In genomic region chr16:85614338-85615013, GRCh38 we compare ENCODE assay signal across 8 cellular contexts. TPM values are rescaled to one million over a fixed set of nuclear protein-coding genes. Genes with fewer than 3 reads are reported as not detected.
DNase-seq lines count a peak whose midpoint lies in the region; ATAC-seq, FAIRE-seq and TF ChIP-seq lines count a peak whose summit lies in the region.

No MANE protein-coding gene starts in this region.

- H3K36me3 ChIP-seq in K562 (ENCODE audit: control insufficient read depth, insufficient read depth, low read length) (peaks cover 50% of the 10 kb centered on the region), muscle layer of colon (ENCODE audit: insufficient read depth, low read length) (no peaks in the 10 kb centered on the region)

- peaks cover 93% of the 10 kb centered on the region for H3K79me2 ChIP-seq in K562 (ENCODE audit: control insufficient read depth, insufficient read depth, low read length)

- no peak for ATAC-seq in K562

- CTCF ChIA-PET in K562 (lab: Yijun Ruan, JAX; ENCODE audit: low intra/inter-chr PET ratio) = interaction anchor here (1.0 kb wide), 1 partner anchor 194 kb away, joined by 3 read pairs; no protein-coding TSS in a partner anchor

- peak overlapping the region; percentile 91 to 98 for H3K9ac ChIP-seq in K562 (ENCODE audit: insufficient read depth in 1 of 2, low read depth in 2 of 2, low read length in 2 of 2)
- no peak overlapping the region for H3K9ac ChIP-seq in muscle layer of colon (ENCODE audit: low read length)

- H3K9me1 ChIP-seq in K562 (ENCODE audit: control insufficient read depth, insufficient read depth, low read length) = peaks cover 22% of the 10 kb centered on the region

- TF ChIP-seq POLR2A in K562 (conservative IDR thresholded peaks at IDR 0.05) = no peak

- H3K27ac ChIP-seq in K562 (ENCODE audit: extremely low read depth, low read depth, low read length) = peak overlapping the region; percentile 99
- peak overlapping the region; percentile 35 for H3K27ac ChIP-seq in muscle layer of colon (ENCODE audit: low read depth, low read length)

- H3K9me3 ChIP-seq in K562 (replicated peaks; ENCODE audit: control insufficient read depth, insufficient read depth, low read depth, low read length) (no peaks in the 10 kb centered on the region), muscle layer of colon (ENCODE audit: low read length) (no peaks in the 10 kb centered on the region)

- POLR2A ChIA-PET in K562 (lab: Yijun Ruan, JAX) = interaction anchor here (0.7 to 2.3 kb wide), 3 partner anchors 13 to 61 kb away, joined by 3 to 8 read pairs (median 4); no protein-coding TSS in a partner anchor

- FAIRE-seq in K562 (lab: Jason Lieb, UNC) = no peak

- peak overlapping the region; percentile 85 for H3K4me2 ChIP-seq in K562 (ENCODE audit: insufficient read depth, low read length)

- H3K4me3 ChIP-seq in AG10803 (ENCODE audit: low read length) (peak overlapping the region; percentile 65), K562 (peak overlapping the region; percentile 85), muscle layer of colon (ENCODE audit: low read depth in 1 of 2, low read length in 2 of 2) (no peak overlapping the region)

- WGBS in K562 (ENCODE audit: insufficient coverage, low coverage, missing lambda C conversion rate) = under 1% methylated on average over 31 of the region's 41 CpGs

- TF ChIP-seq EP300 in K562 (IDR thresholded peaks at IDR 0.05; ENCODE audit: low read length) = no peak

- no peaks in the 10 kb centered on the region for H3K27me3 ChIP-seq in K562 (ENCODE audit: control insufficient read depth in 2 of 2, insufficient read depth in 2 of 2, low read length in 2 of 2)
- H3K27me3 ChIP-seq in muscle layer of colon (ENCODE audit: control insufficient read depth in 1 of 2, insufficient read depth in 2 of 2, low read length in 2 of 2) = no peaks in the 10 kb centered on the region

- TF ChIP-seq RAD21 in K562 (CRISPR knock-in tag; conservative IDR thresholded peaks at IDR 0.05 in 1 of 2, IDR thresholded peaks at IDR 0.05 in 1 of 2) = no peak

- TF ChIP-seq CTCF in AG10803 (conservative IDR thresholded peaks at IDR 0.05; ENCODE audit: low read length) (no peak), K562 (IDR thresholded peaks at IDR 0.05 in 2 of 3, conservative IDR thresholded peaks at IDR 0.05 in 1 of 3; ENCODE audit: insufficient read depth in 2 of 3, low read depth in 1 of 3, low read length in 3 of 3) (no peak)

- no TSS peak for BruUV-seq in K562 (replicated peaks; lab: Mats Ljungman, UMichigan)

- intact Hi-C loops in K562 (cut with micrococcal nuclease) = loop anchor here (5.0 to 10.0 kb wide), 2 partner anchors 152 to 310 kb away; no protein-coding TSS in a partner anchor

- H4K20me1 ChIP-seq in K562 (replicated peaks; ENCODE audit: control insufficient read depth, insufficient read depth, low read length) = peaks cover 63% of the 10 kb centered on the region

- H3K4me1 ChIP-seq in K562 (replicated peaks in 1 of 2; ENCODE audit: control insufficient read depth in 2 of 2, insufficient read depth in 2 of 2, low read length in 2 of 2) (peaks cover 54 to 89% of the 10 kb centered on the region in 2 experiments), muscle layer of colon (ENCODE audit: insufficient read depth, low read length) (peaks cover 45% of the 10 kb centered on the region)

- in situ Hi-C loops in K562 (cut with MboI) = no loop called here

- no peak for DNase-seq in AG10803 (ENCODE audit: low read depth)
- DNase-seq in HT-29 (ENCODE audit: low spot score) = peak; percentile 24
- peak in 2 of 4 experiments; percentile 71 to 79 for DNase-seq in K562 (ENCODE audit: extremely low read depth in 1 of 4, low spot score in 3 of 4)
- DNase-seq in NCI-H1092 treated with DMSO at 0.1 percent for 48 hours (lab: John Stamatoyannopoulos, UW) = no peak
- no peak for DNase-seq in midbrain (lab: John Stamatoyannopoulos, UW)
- DNase-seq in NCI-H82 (lab: John Stamatoyannopoulos, UW) = no peak
- DNase-seq in mucosa of gallbladder (ENCODE audit: low spot score) = no peak

- no peak overlapping the region for H2AFZ ChIP-seq in K562 (ENCODE audit: low read depth, low read length)

TF ChIP-seq in K562, 482 proteins besides CTCF, POLR2A, EP300 and RAD21 (continues in another document):
- TF ChIP-seq ZBED1 (IDR thresholded peaks at IDR 0.05) (no peak), MNT (conservative IDR thresholded peaks at IDR 0.05) (peak in 1 of 2 experiments; percentile 55; a peak in 3 of 4 replicates), ZMIZ1 (IDR thresholded peaks at IDR 0.05; ENCODE audit: low read depth in 2 of 2, low read length in 2 of 2) (no peak), HINFP (tag; conservative IDR thresholded peaks at IDR 0.05; ENCODE audit: low read depth) (no peak), RBM39 (optimal IDR thresholded peaks at IDR 0.05; ENCODE audit: low read depth, low read length) (peak; percentile 69)

RNA-seq across cellular contexts. Expression of gene GSE1, which starts 1.4 kb away (rescaled TPM):
- 81.1 and 84.7 TPM in 2 replicates for total RNA-seq in HT-29 (2014; rRNA removed; shearing (Covaris generic))
- total RNA-seq in K562 (2011; cell fraction: chromatin; rRNA removed; ENCODE audit: low replicate concordance) = 692 and 1,066 TPM in 2 replicates
- total RNA-seq in K562 (2011; cell fraction: nucleolus; rRNA removed) = 409 and 435 TPM in 2 replicates
- 438 and 467 TPM in 2 replicates for total RNA-seq in K562 (2011; cell fraction: nucleoplasm; rRNA removed)
- 89.1 and 104 TPM in 2 replicates for total RNA-seq in K562 (2014; rRNA removed)
- total RNA-seq in K562 (2014; rRNA removed; fragmentation: Illumina TruSeq; extraction: Trizol) = 40.9 and 41.8 TPM in 2 replicates
- total RNA-seq in K562 (2015; rRNA removed; fragmentation: Illumina TruSeq; extraction: Trizol) = 57.9 and 60.6 TPM in 2 replicates
- total RNA-seq in K562 (2021) = 208 and 244 TPM in 2 replicates
- 54.2 and 64.0 TPM in 2 replicates for polyA plus RNA-seq in K562 (2011; rRNA removed)
- 54.1 and 55.3 TPM in 2 replicates for polyA plus RNA-seq in K562 (2011; cell fraction: cytosol; rRNA removed)
- polyA plus RNA-seq in K562 (2011; cell fraction: nucleus; rRNA removed) = 210 and 277 TPM in 2 replicates
- polyA plus RNA-seq in K562 (2012) = 113 and 125 TPM in 2 replicates
- polyA plus RNA-seq in K562 (2014; fragmentation: Illumina TruSeq; extraction: Trizol) = 116 and 138 TPM in 2 replicates
- polyA plus RNA-seq in K562 (2014; fragmentation: Nextera tagmentation; extraction: Ambion mirVana) = 10 to 100 TPM; 12.2 to 15.8 TPM
- polyA plus RNA-seq in K562 (2014; rRNA removed) = 101 and 116 TPM in 2 replicates
- polyA minus RNA-seq in K562 (2011; rRNA and poly(A)+ RNA removed) = 61.1 and 68.8 TPM in 2 replicates
- 106 and 121 TPM in 2 replicates for polyA minus RNA-seq in K562 (2011; cell fraction: cytosol; rRNA and poly(A)+ RNA removed)
- 117 and 133 TPM in 2 replicates for polyA minus RNA-seq in K562 (2011; cell fraction: nucleus; rRNA and poly(A)+ RNA removed)
- 82.9 TPM for total RNA-seq in mucosa of gallbladder

Comparison
In these comparisons a context has a peak if more than half of its experiments do, and no peak if none do; other contexts are left out.
1. H3K4me3 ChIP-seq: peak in AG10803 (single experiment) and K562 (single experiment); none in muscle layer of colon (0 of 2).